Comparison of ENCODE assay signal across 11 cellular contexts in the genomic region with DNA sequence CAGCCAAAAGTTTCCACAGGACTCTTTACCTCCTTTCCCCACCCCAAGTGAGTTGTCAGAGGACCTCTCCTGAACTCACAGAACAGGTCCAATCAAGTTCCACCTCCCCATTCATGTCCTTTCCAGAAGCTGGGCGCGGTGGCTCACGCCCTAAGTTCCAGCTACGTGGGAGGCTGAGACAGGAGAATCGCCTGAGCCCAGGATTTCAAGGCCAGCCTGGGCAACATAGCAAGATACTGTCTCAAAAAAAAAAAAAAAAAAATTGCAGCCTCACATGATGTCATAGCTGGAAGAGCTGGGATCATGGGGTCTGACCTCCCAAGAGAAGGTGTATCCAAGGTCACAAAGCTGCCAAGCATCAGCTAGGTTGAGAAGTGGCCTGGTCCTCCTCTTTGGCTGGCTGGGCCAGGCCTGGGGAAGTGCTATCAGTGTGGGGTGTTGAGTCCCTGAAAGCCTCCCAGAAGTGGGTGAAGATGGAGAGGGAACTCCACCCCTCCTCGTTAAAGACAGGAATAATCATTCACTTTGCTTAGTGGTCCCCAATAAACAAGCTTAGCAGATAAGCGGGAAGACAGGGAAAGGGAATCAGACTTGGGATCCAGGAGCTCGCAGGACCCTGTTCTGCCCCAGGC. TPM values are rescaled to one million over a fixed set of nuclear protein-coding genes. Genes with fewer than 3 reads are reported as not detected.
DNase-seq lines count a peak whose midpoint lies in the region; FAIRE-seq and TF ChIP-seq lines count a peak whose summit lies in the region.
"Had no signal": no experiment of that assay in that cellular context is flagged by ENCODE, and none has a peak within 500 bp of the region (broad histone marks: within the 10 kb centered on the region; RNA-seq: fewer than 3 reads in every experiment).

No MANE protein-coding gene starts in this region.

- peak overlapping the region in 1 of 2 donors; percentile 51 for H3K9ac ChIP-seq in kidney (ENCODE audit: low read length in 2 of 2)

- intact Hi-C loops in activated T-helper 2 cell treated with anti-CD3 and anti-CD28 coated beads, Interferon-gamma antibody, Interleukin-2, Interleukin-4, amounts not matched to agents 10 μg/mL and 5 μg/mL and 100 μg/mL, durations not matched to agents 14 hours and 24 hours and 36 hours (cut with micrococcal nuclease) = no loop called here
- intact Hi-C loops in kidney (cut with DNase I) = no loop called here

- H3K9me3 Mint-ChIP-seq in activated T-helper 2 cell treated with anti-CD3 and anti-CD28 coated beads, Interferon-gamma antibody, Interleukin-2, Interleukin-4, amounts not matched to agents 10 μg/mL and 5 μg/mL and 100 μg/mL, durations not matched to agents 14 hours and 24 hours and 36 hours = no peaks in the 10 kb centered on the region
- H3K9me3 Mint-ChIP-seq: natural killer cell treated with Interleukin-12 subunit alpha and Interleukin-12 subunit beta and Interleukin-15 and Interleukin-18, amount 100 ng/mL, for 72 hours had no signal

- TF ChIP-seq CTCF in kidney (IDR thresholded peaks at IDR 0.05; ENCODE audit: borderline replicate concordance, extremely low read depth, insufficient read depth) = no peak

- H3K4me1 ChIP-seq in kidney (ENCODE audit: control insufficient read depth in 1 of 2, insufficient read depth in 1 of 2, low read depth in 1 of 2, low read length in 2 of 2) = peaks cover 11 to 20% of the 10 kb centered on the region in 2 donors

- no peaks in the 10 kb centered on the region for H3K27me3 Mint-ChIP-seq in activated T-helper 2 cell treated with anti-CD3 and anti-CD28 coated beads, Interferon-gamma antibody, Interleukin-2, Interleukin-4, amounts not matched to agents 10 μg/mL and 5 μg/mL and 100 μg/mL, durations not matched to agents 14 hours and 24 hours and 36 hours (ENCODE audit: low read depth)
- H3K27me3 Mint-ChIP-seq: natural killer cell treated with Interleukin-12 subunit alpha and Interleukin-12 subunit beta and Interleukin-15 and Interleukin-18, amount 100 ng/mL, for 72 hours had no signal

- no peak overlapping the region for H3K4me3 Mint-ChIP-seq in activated T-helper 2 cell treated with anti-CD3 and anti-CD28 coated beads, Interferon-gamma antibody, Interleukin-2, Interleukin-4, amounts not matched to agents 10 μg/mL and 5 μg/mL and 100 μg/mL, durations not matched to agents 14 hours and 24 hours and 36 hours (ENCODE audit: low read depth)
- H3K4me3 Mint-ChIP-seq: natural killer cell treated with Interleukin-12 subunit alpha and Interleukin-12 subunit beta and Interleukin-15 and Interleukin-18, amount 100 ng/mL, for 72 hours had no signal

- FAIRE-seq in kidney (lab: Jason Lieb, UNC) = no peak

- H3K27ac Mint-ChIP-seq in activated T-helper 2 cell treated with anti-CD3 and anti-CD28 coated beads, Interferon-gamma antibody, Interleukin-2, Interleukin-4, amounts not matched to agents 10 μg/mL and 5 μg/mL and 100 μg/mL, durations not matched to agents 14 hours and 24 hours and 36 hours = peak overlapping the region; percentile 38

- peak; percentile 28 for DNase-seq in Daoy (ENCODE audit: low read depth)
- no peak for DNase-seq in activated T-helper 2 cell treated with anti-CD3 and anti-CD28 coated beads, Interferon-gamma antibody, Interleukin-2, Interleukin-4, amounts not matched to agents 10 μg/mL and 5 μg/mL and 100 μg/mL, durations not matched to agents 14 hours and 24 hours and 36 hours (ENCODE audit: low spot score)
- peak; percentile 54 for DNase-seq in kidney
- no peak for DNase-seq in SHP77 (lab: John Stamatoyannopoulos, UW)
- no peak for DNase-seq in dedifferentiated amniotic fluid mesenchymal stem cell (ENCODE audit: extremely low spot score)
- DNase-seq in NOMO-1 (lab: John Stamatoyannopoulos, UW; ENCODE audit: unreplicated experiment in 2 of 2) = no peak
- DNase-seq in NCI-H446 (lab: John Stamatoyannopoulos, UW) = no peak
- DNase-seq: DMS79, NCI-H748 treated with DMSO at 0.1 percent for 48 hours had no signal

- peaks cover 31% of the 10 kb centered on the region for H3K4me1 Mint-ChIP-seq in activated T-helper 2 cell treated with anti-CD3 and anti-CD28 coated beads, Interferon-gamma antibody, Interleukin-2, Interleukin-4, amounts not matched to agents 10 μg/mL and 5 μg/mL and 100 μg/mL, durations not matched to agents 14 hours and 24 hours and 36 hours (ENCODE audit: low read depth)

- H3K4me3 ChIP-seq in kidney (ENCODE audit: low read length in 2 of 2) = no peak overlapping the region
- H3K4me3 ChIP-seq in skin epidermis = no peak overlapping the region

- H3K36me3 ChIP-seq in kidney (ENCODE audit: control insufficient read depth in 1 of 2, insufficient read depth in 2 of 2, low read length in 2 of 2) = no peaks in the 10 kb centered on the region

- peaks cover 14% of the 10 kb centered on the region for H3K36me3 Mint-ChIP-seq in activated T-helper 2 cell treated with anti-CD3 and anti-CD28 coated beads, Interferon-gamma antibody, Interleukin-2, Interleukin-4, amounts not matched to agents 10 μg/mL and 5 μg/mL and 100 μg/mL, durations not matched to agents 14 hours and 24 hours and 36 hours (ENCODE audit: low read depth)
- H3K36me3 Mint-ChIP-seq: natural killer cell treated with Interleukin-12 subunit alpha and Interleukin-12 subunit beta and Interleukin-15 and Interleukin-18, amount 100 ng/mL, for 72 hours had no signal

- H3K27ac ChIP-seq in kidney (ENCODE audit: low read depth in 2 of 2, low read length in 2 of 2) (peak overlapping the region; percentile 77 to 91), skin epidermis (peak overlapping the region in 20 of 21 experiments; percentile 58 to 99 (median 88))

- no peaks in the 10 kb centered on the region for H3K9me3 ChIP-seq in kidney (ENCODE audit: control insufficient read depth in 1 of 2, low read length in 2 of 2)

RNA-seq across cellular contexts. Expression of gene MNT, which starts 5.5 kb away (rescaled TPM):
- total RNA-seq in Daoy (2014; rRNA removed; shearing (Covaris generic)) = 1.2 and 1.7 TPM in 2 replicates
- 28.1 and 30.4 TPM in 2 replicates for total RNA-seq in activated T-helper 2 cell treated with anti-CD3 and anti-CD28 coated beads, Interferon-gamma antibody, Interleukin-2, Interleukin-4, amounts not matched to agents 10 μg/mL and 5 μg/mL and 100 μg/mL, durations not matched to agents 14 hours and 24 hours and 36 hours
- total RNA-seq in kidney = 39.8 TPM
- polyA plus RNA-seq in kidney (ENCODE audit: insufficient read depth, low read depth, low replicate concordance) = 3.7 TPM

Comparison
In these comparisons a context has a peak if more than half of its experiments do, and no peak if none do; other contexts are left out.
1. DNase-seq: peak in Daoy (single experiment) and kidney (single experiment); none in activated T-helper 2 cell treated with anti-CD3 and anti-CD28 coated beads, Interferon-gamma antibody, Interleukin-2, Interleukin-4, amounts not matched to agents 10 μg/mL and 5 μg/mL and 100 μg/mL, durations not matched to agents 14 hours and 24 hours and 36 hours (single experiment), SHP77 (0 of 2), dedifferentiated amniotic fluid mesenchymal stem cell (single experiment), NOMO-1 (0 of 2) and NCI-H446 (0 of 2).
2. RNA of gene MNT, which starts 5.5 kb away (total RNA-seq): 39.8 TPM in kidney (single experiment) and 28.1 to 30.4 TPM in activated T-helper 2 cell treated with anti-CD3 and anti-CD28 coated beads, Interferon-gamma antibody, Interleukin-2, Interleukin-4, amounts not matched to agents 10 μg/mL and 5 μg/mL and 100 μg/mL, durations not matched to agents 14 hours and 24 hours and 36 hours; 1.2 to 1.7 TPM in Daoy; every median in the first group is over 10 times any median in the second.